In the genomic region with DNA sequence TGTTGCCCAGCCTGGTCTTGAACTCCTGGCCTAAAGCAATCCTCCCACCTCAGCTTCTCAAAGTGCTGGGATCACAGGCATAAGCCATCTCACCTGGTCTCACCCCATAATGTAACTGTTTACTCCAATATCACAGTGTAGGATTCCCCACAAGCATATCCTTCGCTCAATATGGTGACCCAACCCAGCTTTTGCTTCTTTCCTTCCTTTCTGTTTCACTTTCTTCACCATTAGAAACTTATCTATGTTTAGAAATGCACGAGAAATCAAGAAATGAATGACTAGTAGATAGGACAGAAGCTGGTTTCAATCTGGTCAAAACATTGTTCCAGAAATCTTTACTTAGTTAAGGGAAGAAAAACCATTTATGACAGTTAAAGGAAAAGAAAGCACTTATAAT, we compare ENCODE assay signal across 11 cellular contexts. TPM values are rescaled to one million over a fixed set of nuclear protein-coding genes. Genes with fewer than 3 reads are reported as not detected.
DNase-seq lines count a peak whose midpoint lies in the region; ATAC-seq, FAIRE-seq and TF ChIP-seq lines count a peak whose summit lies in the region.
"Had no signal": no experiment of that assay in that cellular context is flagged by ENCODE, and none has a peak within 500 bp of the region (broad histone marks: within the 10 kb centered on the region; RNA-seq: fewer than 3 reads in every experiment).

No MANE protein-coding gene starts in this region.

- in situ Hi-C loops in GM23248 (cut with MboI), result no loop called here

- peak overlapping the region; percentile 41 for H3K9ac ChIP-seq in GM23248
- no peak overlapping the region for H3K9ac ChIP-seq in Loucy (ENCODE audit: low read depth, low read length, poor library complexity, severe bottlenecking)
- H3K9ac ChIP-seq in kidney (ENCODE audit: low read length in 2 of 2), result no peak overlapping the region

- H3K9me2 ChIP-seq in GM23248 (ENCODE audit: insufficient read depth) (no peaks in the 10 kb centered on the region), Loucy (replicated peaks; ENCODE audit: low read depth, low read length) (no peaks in the 10 kb centered on the region)

- H3K36me3 Mint-ChIP-seq in memory B cell, result peaks cover 1% of the 10 kb centered on the region

- H3K9me3 ChIP-seq in GM23248 (ENCODE audit: low read depth), result no peaks in the 10 kb centered on the region
- no peaks in the 10 kb centered on the region for H3K9me3 ChIP-seq in Loucy (ENCODE audit: insufficient read depth, low read depth, low read length)
- no peaks in the 10 kb centered on the region for H3K9me3 ChIP-seq in kidney (ENCODE audit: control insufficient read depth in 1 of 2, low read length in 2 of 2)
- H3K9me3 ChIP-seq: vagina had no signal

- H3K27me3 ChIP-seq in GM23248 (replicated peaks; ENCODE audit: insufficient read depth) (no peaks in the 10 kb centered on the region), Loucy (ENCODE audit: insufficient read depth, low read length, poor library complexity, severe bottlenecking) (no peaks in the 10 kb centered on the region)
- H3K27me3 ChIP-seq: vagina had no signal

- peak overlapping the region; percentile 58 for H3K4me2 ChIP-seq in GM23248 (ENCODE audit: unreplicated experiment)
- H3K4me2 ChIP-seq in Loucy (ENCODE audit: low read depth, low read length, poor library complexity, severe bottlenecking), result peak overlapping the region; percentile 5

- no peaks in the 10 kb centered on the region for H3K27me3 Mint-ChIP-seq in memory B cell

- H3K27ac Mint-ChIP-seq in memory B cell, result peak overlapping the region; percentile 43

- peak overlapping the region; percentile 71 for H3K4me3 Mint-ChIP-seq in memory B cell

- peaks cover 15% of the 10 kb centered on the region for H3K4me1 Mint-ChIP-seq in memory B cell

- FAIRE-seq in kidney (lab: Jason Lieb, UNC), result no peak
- FAIRE-seq: islet of Langerhans had no signal

- H3K9me3 Mint-ChIP-seq in memory B cell, result no peaks in the 10 kb centered on the region

- no peaks in the 10 kb centered on the region for H4K20me1 ChIP-seq in GM23248 (ENCODE audit: insufficient read depth)
- H4K20me1 ChIP-seq in Loucy (ENCODE audit: insufficient read depth, low read length, poor library complexity, severe bottlenecking), result no peaks in the 10 kb centered on the region

- peaks cover 100% of the 10 kb centered on the region for H3K79me2 ChIP-seq in GM23248 (ENCODE audit: insufficient read depth)
- peaks cover 45% of the 10 kb centered on the region for H3K79me2 ChIP-seq in Loucy (ENCODE audit: insufficient read depth, low read length)

- H3K36me3 ChIP-seq in GM23248 (ENCODE audit: low read depth) (no peaks in the 10 kb centered on the region), Loucy (ENCODE audit: insufficient read depth, low read length) (no peaks in the 10 kb centered on the region), kidney (ENCODE audit: control insufficient read depth in 1 of 2, insufficient read depth in 2 of 2, low read length in 2 of 2) (no peaks in the 10 kb centered on the region)
- H3K36me3 ChIP-seq: vagina had no signal

- H2AFZ ChIP-seq in GM23248 (peak overlapping the region; percentile 38; the same call in 1 of the 2 replicates), Loucy (ENCODE audit: low read length) (no peak overlapping the region)

- DNase-seq in GM23248 (peak; percentile 24), memory B cell (ENCODE audit: low spot score in 2 of 2) (no peak), COLO668 (lab: John Stamatoyannopoulos, UW; ENCODE audit: unreplicated experiment) (no peak), kidney (no peak), DMS114 treated with DMSO at 0.1 percent for 48 hours (lab: John Stamatoyannopoulos, UW; ENCODE audit: unreplicated experiment) (no peak)
- no peak for DNase-seq in activated effector memory CD4-positive, alpha-beta T cell treated with Interleukin-2 at 50 U/mL for 16 hours
- DNase-seq: cerebellar nuclear complex had no signal

- WGBS in GM23248 (ENCODE audit: low coverage in 1 of 2, low lambda C conversion rate in 2 of 2, missing lambda C conversion rate in 2 of 2), 2 experiments, result 34 to 49% methylated on average over 2 of the region's 2 CpGs

- intact Hi-C loops in kidney (cut with DNase I), result no loop called here

- H3K27ac ChIP-seq in GM23248 (peak overlapping the region; percentile 50), kidney (ENCODE audit: low read depth in 2 of 2, low read length in 2 of 2) (no peak overlapping the region)
- H3K27ac ChIP-seq: vagina had no signal

- H3K4me1 ChIP-seq in GM23248 (ENCODE audit: insufficient read depth) (peaks cover 44% of the 10 kb centered on the region), Loucy (ENCODE audit: insufficient read depth, low read length, poor library complexity, severe bottlenecking) (peaks cover 29% of the 10 kb centered on the region), kidney (ENCODE audit: control insufficient read depth in 1 of 2, insufficient read depth in 1 of 2, low read depth in 1 of 2, low read length in 2 of 2) (peaks cover 0 to 2% of the 10 kb centered on the region in 2 donors)

- H3K4me3 ChIP-seq in GM23248 (peak overlapping the region; percentile 57), Loucy (ENCODE audit: low read length, poor library complexity, severe bottlenecking) (peak overlapping the region; percentile 2), kidney (ENCODE audit: low read length in 2 of 2) (no peak overlapping the region)
- H3K4me3 ChIP-seq: vagina had no signal

- H3F3A ChIP-seq in GM23248 (ENCODE audit: insufficient read depth), result peaks cover 13% of the 10 kb centered on the region
- H3F3A ChIP-seq in Loucy (ENCODE audit: low read depth), result no peaks in the 10 kb centered on the region

- TF ChIP-seq CTCF in Loucy (conservative IDR thresholded peaks at IDR 0.05; ENCODE audit: low read length) (no peak), kidney (IDR thresholded peaks at IDR 0.05; ENCODE audit: borderline replicate concordance, extremely low read depth, insufficient read depth) (no peak)

- peak; percentile 81 for ATAC-seq in GM18867 (IDR thresholded peaks at IDR 0.05; ENCODE audit: unreplicated experiment)
- ATAC-seq in memory B cell (ENCODE audit: low read depth), result peak; percentile 75

RNA-seq across cellular contexts. Expression of a gene that starts 18.9 kb away (rescaled TPM):
- 61.9 and 69.6 TPM in 2 replicates for total RNA-seq in GM23248 (2014; rRNA removed; shearing (Covaris generic))
- polyA plus RNA-seq in GM23248 (2016; fragmentation: Nextera tagmentation; extraction: Ambion mirVana) (70.8 and 76.6 TPM in 2 replicates), kidney (ENCODE audit: insufficient read depth, low read depth, low replicate concordance) (13.8 TPM)
- 6.8 TPM for total RNA-seq in kidney

Comparison
In these comparisons a context has a peak if more than half of its experiments do, and no peak if none do; other contexts are left out.
1. H3K4me3 ChIP-seq: peak in GM23248 (single experiment) and Loucy (single experiment); none in kidney (0 of 2).